ENCODE assay signal across 25 cellular contexts in the genomic region with DNA sequence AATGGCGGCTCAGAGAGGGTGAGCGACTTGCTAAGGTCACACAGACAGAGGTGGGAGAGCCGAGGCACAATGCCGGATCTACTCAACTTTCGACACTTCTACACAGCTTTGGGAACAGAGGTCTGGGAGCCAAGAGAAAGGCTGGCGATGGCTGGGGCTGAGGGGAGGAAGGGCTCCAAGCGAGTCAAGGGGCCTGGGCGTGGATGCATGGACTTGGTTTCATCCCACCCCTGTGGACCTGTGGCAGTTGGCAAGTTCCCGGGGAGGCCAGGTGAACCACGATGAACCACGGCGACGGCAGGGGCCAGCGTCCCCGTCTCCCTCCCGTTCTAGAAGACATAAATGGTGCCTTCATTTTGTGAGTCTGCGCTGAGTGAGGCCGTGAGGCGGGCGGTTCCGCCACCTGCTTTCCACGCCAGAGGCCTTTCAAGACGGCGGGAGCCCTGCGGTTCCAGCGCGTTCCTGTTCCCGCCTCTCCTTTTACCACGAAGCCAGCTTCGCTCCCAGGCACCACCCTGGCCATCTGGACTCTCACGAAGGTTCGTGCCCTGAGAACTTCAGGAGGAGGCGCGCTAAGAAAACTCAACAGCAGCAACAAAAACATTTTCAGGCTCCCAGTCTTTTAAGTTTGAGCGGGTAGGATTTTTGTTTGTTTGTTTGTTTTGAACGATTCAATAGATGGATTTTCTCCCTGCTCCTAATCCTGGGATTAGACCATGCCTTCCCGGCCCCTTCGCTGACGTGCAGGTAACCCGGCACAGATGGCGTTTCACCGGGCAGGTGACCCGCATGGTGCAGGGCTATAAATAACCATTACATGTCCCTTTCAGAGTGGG. TPM values are rescaled to one million over a fixed set of nuclear protein-coding genes. Genes with fewer than 3 reads are reported as not detected.
DNase-seq lines count a peak whose midpoint lies in the region; ATAC-seq, FAIRE-seq and TF ChIP-seq lines count a peak whose summit lies in the region.
"Had no signal": no experiment of that assay in that cellular context is flagged by ENCODE, and none has a peak within 500 bp of the region (broad histone marks: within the 10 kb centered on the region; RNA-seq: fewer than 3 reads in every experiment).

No MANE protein-coding gene starts in this region.

- H3K4me3 Mint-ChIP-seq in nephron (no peak overlapping the region), type B pancreatic cell (peak overlapping the region; percentile 63), WTC11 (no peak overlapping the region)
- H3K4me3 Mint-ChIP-seq: CD4-positive, CD25-positive, alpha-beta regulatory T cell; GM23338; HFFc6 had no signal

- POLR2A ChIA-PET in WTC11 (lab: Charles Lee): no interaction called here

- CTCF ChIA-PET in WTC11 (lab: Charles Lee): interaction anchor here (1.0 to 1.3 kb wide), 2 partner anchors 7 to 59 kb away, joined by 3 to 4 read pairs; no protein-coding TSS in a partner anchor

- FAIRE-seq in D721Med (lab: Jason Lieb, UNC): no peak
- FAIRE-seq: A204.1, G401.6 had no signal

- TF ChIP-seq POLR2A in esophagus squamous epithelium (IDR thresholded peaks at IDR 0.05) (no peak), erythroblast (IDR thresholded peaks at IDR 0.05; ENCODE audit: low read length) (no peak)

- H3K9me3 Mint-ChIP-seq in nephron (peaks cover 10% of the 10 kb centered on the region), type B pancreatic cell (no peaks in the 10 kb centered on the region), WTC11 (peaks cover 20% of the 10 kb centered on the region)

- peaks cover 0 to 5% (median 0%) of the 10 kb centered on the region in 3 donors for H3K36me3 ChIP-seq in esophagus squamous epithelium
- H3K36me3 ChIP-seq: BLaER1, HAP-1 had no signal

- ATAC-seq in WTC11: no peak
- ATAC-seq: GM23338, PC-3, SK-N-SH treated with all-trans-retinoic acid at 6 μM for 48 hours had no signal

- H3K27ac ChIP-seq in esophagus squamous epithelium: peak overlapping the region; percentile 5 to 83 (median 74)
- H3K27ac ChIP-seq: BLaER1 had no signal

- peaks cover 5% of the 10 kb centered on the region for H3K27me3 Mint-ChIP-seq in nephron (ENCODE audit: low read depth)
- no peaks in the 10 kb centered on the region for H3K27me3 Mint-ChIP-seq in type B pancreatic cell
- no peaks in the 10 kb centered on the region; the same call in 1 of the 2 replicates for H3K27me3 Mint-ChIP-seq in WTC11 (ENCODE audit: low read depth)
- H3K27me3 Mint-ChIP-seq: CD4-positive, CD25-positive, alpha-beta regulatory T cell had no signal

- H3K4me1 ChIP-seq in esophagus squamous epithelium: peaks cover 9 to 58% (median 12%) of the 10 kb centered on the region in 3 donors
- H3K4me1 ChIP-seq: HAP-1 had no signal

- H3K36me3 Mint-ChIP-seq in nephron (ENCODE audit: low read depth) (peaks cover 17% of the 10 kb centered on the region), type B pancreatic cell (peaks cover 7% of the 10 kb centered on the region), WTC11 (peaks cover 14% of the 10 kb centered on the region)

- no peak overlapping the region for H3K4me3 ChIP-seq in esophagus squamous epithelium
- H3K4me3 ChIP-seq: BLaER1, GM23338, HAP-1 had no signal

- WGBS in esophagus squamous epithelium, 2 donors: 75 to 79% methylated on average over 20 to 43 of the region's 43 CpGs

- H3K4me1 Mint-ChIP-seq in nephron: peaks cover 13% of the 10 kb centered on the region
- H3K4me1 Mint-ChIP-seq in type B pancreatic cell (ENCODE audit: unreplicated experiment): peaks cover 9% of the 10 kb centered on the region
- H3K4me1 Mint-ChIP-seq in WTC11: 0 out of 2 replicates have a peak, but pooled peaks cover 3% of the 10 kb centered on the region
- H3K4me1 Mint-ChIP-seq: GM23338 had no signal

- peaks cover 0 to 8% (median 6%) of the 10 kb centered on the region in 3 donors for H3K9me3 ChIP-seq in esophagus squamous epithelium
- H3K9me3 ChIP-seq: HAP-1 had no signal

- H3K27me3 ChIP-seq in esophagus squamous epithelium: no peaks in the 10 kb centered on the region
- H3K27me3 ChIP-seq: BLaER1 had no signal

- TF ChIP-seq CTCF in esophagus squamous epithelium (IDR thresholded peaks at IDR 0.05) (no peak), nephron (IDR thresholded peaks at IDR 0.05; ENCODE audit: unreplicated experiment in 3 of 3) (no peak), type B pancreatic cell (conservative IDR thresholded peaks at IDR 0.05) (no peak), D721Med (IDR thresholded peaks at IDR 0.05; ENCODE audit: insufficient read depth, missing control alignments) (no peak), WTC11 (IDR thresholded peaks at IDR 0.05) (no peak)

- H3K27ac Mint-ChIP-seq in nephron (peak overlapping the region; percentile 53 to 83 (median 65)), type B pancreatic cell (peak overlapping the region; percentile 92), WTC11 (no peak overlapping the region)
- H3K27ac Mint-ChIP-seq: GM23338, HFFc6, IgD-negative memory B cell had no signal

- peak; percentile 47 for DNase-seq in activated effector memory CD4-positive, alpha-beta T cell treated with anti-CD3 and anti-CD28 coated beads, Interleukin-2, amount 50 U/mL, for 16 hours
- DNase-seq in activated effector memory CD4-positive, alpha-beta T cell treated with Interleukin-2 at 50 U/mL for 16 hours: no peak
- DNase-seq in esophagus squamous epithelium (lab: John Stamatoyannopoulos, UW): no peak
- no peak for DNase-seq in type B pancreatic cell (ENCODE audit: extremely low spot score, unreplicated experiment)
- no peak for DNase-seq in erythroblast (lab: John Stamatoyannopoulos, UW)
- no peak for DNase-seq in D721Med (ENCODE audit: insufficient read length, low spot score)
- DNase-seq in WTC11 (ENCODE audit: low spot score): no peak
- DNase-seq: CD4-positive, CD25-positive, alpha-beta regulatory T cell; HFFc6; NCI-H1092; NCI-H1436; NCI-H187; NCI-H2081 treated with DMSO at 0.1 percent for 48 hours; NCI-H524; NCI-H748 treated with DMSO at 0.1 percent for 48 hours; NK-92 treated with Interleukin-12 subunit alpha and Interleukin-12 subunit beta, amount 100 ng/mL, for 24 hours; PC-3 had no signal

- intact Hi-C loops in esophagus squamous epithelium (cut with DNase I): no loop called here

TF ChIP-seq in WTC11, 78 proteins besides CTCF, POLR2A, EP300 and RAD21:
- TF ChIP-seq RORB (CRISPR knock-in tag; IDR thresholded peaks at IDR 0.05): no peak
- no peak for TF ChIP-seq EMX1 (CRISPR knock-in tag; IDR thresholded peaks at IDR 0.05)
- TF ChIP-seq SMAD4 (CRISPR knock-in tag; IDR thresholded peaks at IDR 0.05): no peak
TF ChIP-seq in WTC11: peak in this region for 0.

RNA-seq across cellular contexts. Expression of a gene that starts 46.6 kb away (rescaled TPM):
- 1 to 10 TPM; 3.9 to 5.3 (median 4.4) TPM for total RNA-seq in esophagus squamous epithelium
- total RNA-seq in type B pancreatic cell (ENCODE audit: low replicate concordance): 4.8 and 5.1 TPM in 2 replicates
- total RNA-seq in WTC11 (2021): 0.05 TPM in 1 of 3 replicates, not detected in the others
- total RNA-seq: GM23338, HFFc6 had no signal
